ENCODE assay signal across 1 cellular context in the genomic region with DNA sequence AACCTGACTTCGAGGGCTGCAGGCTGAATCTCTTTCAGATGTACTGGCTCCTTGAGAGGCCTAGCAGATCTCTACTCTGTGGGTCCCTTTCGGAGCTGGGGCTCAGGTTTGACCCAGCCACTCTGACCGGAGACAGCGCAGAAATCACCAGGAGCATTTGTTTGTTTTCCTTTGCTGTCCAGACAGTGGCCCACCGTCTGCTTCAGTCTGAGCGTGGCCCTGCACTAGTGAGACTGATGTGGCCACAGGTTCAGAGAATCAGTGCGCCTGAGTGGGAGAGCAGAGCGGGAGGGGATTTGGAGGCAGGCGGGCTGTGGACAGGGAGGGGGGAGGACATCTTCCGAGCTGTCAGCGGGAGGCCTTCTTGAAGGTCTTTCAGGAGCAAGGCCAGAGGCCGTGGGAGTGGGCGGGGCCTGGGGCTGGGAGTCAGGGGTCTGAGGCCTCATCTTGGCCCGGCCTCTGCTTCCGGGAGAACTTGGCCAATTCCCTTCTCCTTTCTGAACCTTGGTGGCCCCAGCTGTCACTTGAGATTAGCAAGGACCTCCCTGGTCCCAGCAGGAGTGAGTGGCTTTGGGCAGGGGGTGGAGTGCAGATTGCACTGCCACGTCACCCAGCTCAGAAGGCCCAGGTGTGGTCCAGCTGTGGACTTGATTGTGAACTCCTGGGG.
TF ChIP-seq lines count a peak whose summit lies in the region.

No MANE protein-coding gene starts in this region.

TF ChIP-seq in K562, 482 proteins besides CTCF, POLR2A, EP300 and RAD21 (continued from another document and continues in another):
- TF ChIP-seq HDAC1 (IDR thresholded peaks at IDR 0.05) (peak in 1 of 2 experiments; percentile 79; a peak in 2 of 4 replicates), CREB1 (IDR thresholded peaks at IDR 0.05) (peak; percentile 78), CREB1 (CRISPR knock-in tag; IDR thresholded peaks at IDR 0.05) (peak; percentile 69), NR2F6 (CRISPR knock-in tag; IDR thresholded peaks at IDR 0.05) (no peak), EHMT2 (IDR thresholded peaks at IDR 0.05) (no peak), NCOA4 (IDR thresholded peaks at IDR 0.05; ENCODE audit: partially characterized antibody) (no peak), HNRNPLL (IDR thresholded peaks at IDR 0.05; ENCODE audit: low read depth, low read length, poor library complexity, severe bottlenecking) (no peak), ZNF124 (CRISPR knock-in tag; IDR thresholded peaks at IDR 0.05) (no peak), MTF1 (CRISPR knock-in tag; IDR thresholded peaks at IDR 0.05; ENCODE audit: borderline replicate concordance) (no peak), TAF9B (IDR thresholded peaks at IDR 0.05; ENCODE audit: partially characterized antibody) (no peak), ATF1 (CRISPR knock-in tag; IDR thresholded peaks at IDR 0.05) (no peak), ATF1 (tag; IDR thresholded peaks at IDR 0.05) (peak; percentile 75), NCOA1 (IDR thresholded peaks at IDR 0.05; ENCODE audit: low read depth) (peak; percentile 78; the same call in 1 of the 2 replicates), NFIC (IDR thresholded peaks at IDR 0.05) (peak; percentile 90), GABPA (tag; conservative IDR thresholded peaks at IDR 0.05; ENCODE audit: low read depth) (peak; percentile 30; the same call in 1 of the 2 replicates), ZNF217 (CRISPR knock-in tag; IDR thresholded peaks at IDR 0.05) (no peak), JUN (IDR thresholded peaks at IDR 0.05; ENCODE audit: borderline replicate concordance, low read depth, low read length) (0 out of 2 replicates have a peak, but pooled peaks have one; percentile 15), JUN (CRISPR knock-in tag; IDR thresholded peaks at IDR 0.05; ENCODE audit: borderline replicate concordance) (no peak), LEF1 (IDR thresholded peaks at IDR 0.05) (peak; percentile 47; the same call in 1 of the 2 replicates), HDAC2 (IDR thresholded peaks at IDR 0.05) (peak; percentile 72), ASH1L (IDR thresholded peaks at IDR 0.05; ENCODE audit: borderline replicate concordance, low read depth, partially characterized antibody) (no peak), RNF2 (IDR thresholded peaks at IDR 0.05) (peak; percentile 59; the same call in 1 of the 2 replicates), NR4A1 (CRISPR knock-in tag; IDR thresholded peaks at IDR 0.05) (no peak), NR4A1 (tag; IDR thresholded peaks at IDR 0.05) (no peak), DPF2 (IDR thresholded peaks at IDR 0.05) (peak; percentile 90), BACH1 (tag; IDR thresholded peaks at IDR 0.05) (no peak), POLR2AphosphoS2 (IDR thresholded peaks at IDR 0.05; ENCODE audit: low read length) (no peak), TCF3 (CRISPR knock-in tag; IDR thresholded peaks at IDR 0.05) (peak; percentile 94), KLF6 (CRISPR knock-in tag; IDR thresholded peaks at IDR 0.05; ENCODE audit: borderline replicate concordance) (no peak), EP400 (IDR thresholded peaks at IDR 0.05) (peak; percentile 80), MCM5 (IDR thresholded peaks at IDR 0.05; ENCODE audit: low read depth) (no peak), FOSL1 (tag; conservative IDR thresholded peaks at IDR 0.05) (peak; percentile 67), JUND (IDR thresholded peaks at IDR 0.05; ENCODE audit: borderline replicate concordance, low read depth, low read length) (peak; percentile 84), JUND (tag; IDR thresholded peaks at IDR 0.05; ENCODE audit: borderline replicate concordance, low read depth, low read length) (peak; percentile 71; the same call in 1 of the 3 replicates), ZNF197 (CRISPR knock-in tag; IDR thresholded peaks at IDR 0.05; ENCODE audit: low read depth) (no peak), RBFOX2 (IDR thresholded peaks at IDR 0.05; ENCODE audit: low read depth, low read length) (0 out of 2 replicates have a peak, but pooled peaks have one; percentile 38), DACH1 (IDR thresholded peaks at IDR 0.05; ENCODE audit: partially characterized antibody) (peak; percentile 88), NUFIP1 (IDR thresholded peaks at IDR 0.05; ENCODE audit: partially characterized antibody) (no peak), CBX3 (IDR thresholded peaks at IDR 0.05; ENCODE audit: borderline replicate concordance in 1 of 2, low read length in 2 of 2) (peak in 1 of 2 experiments; percentile 69; a peak in 1 of 3 replicates), CC2D1A (IDR thresholded peaks at IDR 0.05) (peak; percentile 71; the same call in 1 of the 2 replicates), STAT5B (CRISPR knock-in tag; IDR thresholded peaks at IDR 0.05) (no peak), TEAD4 (IDR thresholded peaks at IDR 0.05; ENCODE audit: low read length) (peak; percentile 94), TEAD4 (CRISPR knock-in tag; IDR thresholded peaks at IDR 0.05; ENCODE audit: borderline replicate concordance) (no peak), ZNF717 (CRISPR knock-in tag; IDR thresholded peaks at IDR 0.05) (no peak), PURB (CRISPR knock-in tag; IDR thresholded peaks at IDR 0.05; ENCODE audit: low read depth) (no peak), EGR1 (conservative IDR thresholded peaks at IDR 0.05) (peak; percentile 84), PRPF4 (IDR thresholded peaks at IDR 0.05; ENCODE audit: insufficient read depth, low read depth, low read length, poor library complexity, severe bottlenecking) (no peak), ZBTB8A (IDR thresholded peaks at IDR 0.05; ENCODE audit: partially characterized antibody) (no peak), GATA2 (CRISPR knock-in tag; IDR thresholded peaks at IDR 0.05) (peak; percentile 91), CHD1 (IDR thresholded peaks at IDR 0.05; ENCODE audit: low read length) (no peak), TBL1XR1 (IDR thresholded peaks at IDR 0.05; ENCODE audit: low read length in 2 of 2) (no peak), POLR2AphosphoS5 (IDR thresholded peaks at IDR 0.05; ENCODE audit: control insufficient read depth, insufficient read depth, low read depth, low read length) (peak; percentile 95), BMI1 (IDR thresholded peaks at IDR 0.05; ENCODE audit: low read length) (no peak)
- TF ChIP-seq, protein P1, sequence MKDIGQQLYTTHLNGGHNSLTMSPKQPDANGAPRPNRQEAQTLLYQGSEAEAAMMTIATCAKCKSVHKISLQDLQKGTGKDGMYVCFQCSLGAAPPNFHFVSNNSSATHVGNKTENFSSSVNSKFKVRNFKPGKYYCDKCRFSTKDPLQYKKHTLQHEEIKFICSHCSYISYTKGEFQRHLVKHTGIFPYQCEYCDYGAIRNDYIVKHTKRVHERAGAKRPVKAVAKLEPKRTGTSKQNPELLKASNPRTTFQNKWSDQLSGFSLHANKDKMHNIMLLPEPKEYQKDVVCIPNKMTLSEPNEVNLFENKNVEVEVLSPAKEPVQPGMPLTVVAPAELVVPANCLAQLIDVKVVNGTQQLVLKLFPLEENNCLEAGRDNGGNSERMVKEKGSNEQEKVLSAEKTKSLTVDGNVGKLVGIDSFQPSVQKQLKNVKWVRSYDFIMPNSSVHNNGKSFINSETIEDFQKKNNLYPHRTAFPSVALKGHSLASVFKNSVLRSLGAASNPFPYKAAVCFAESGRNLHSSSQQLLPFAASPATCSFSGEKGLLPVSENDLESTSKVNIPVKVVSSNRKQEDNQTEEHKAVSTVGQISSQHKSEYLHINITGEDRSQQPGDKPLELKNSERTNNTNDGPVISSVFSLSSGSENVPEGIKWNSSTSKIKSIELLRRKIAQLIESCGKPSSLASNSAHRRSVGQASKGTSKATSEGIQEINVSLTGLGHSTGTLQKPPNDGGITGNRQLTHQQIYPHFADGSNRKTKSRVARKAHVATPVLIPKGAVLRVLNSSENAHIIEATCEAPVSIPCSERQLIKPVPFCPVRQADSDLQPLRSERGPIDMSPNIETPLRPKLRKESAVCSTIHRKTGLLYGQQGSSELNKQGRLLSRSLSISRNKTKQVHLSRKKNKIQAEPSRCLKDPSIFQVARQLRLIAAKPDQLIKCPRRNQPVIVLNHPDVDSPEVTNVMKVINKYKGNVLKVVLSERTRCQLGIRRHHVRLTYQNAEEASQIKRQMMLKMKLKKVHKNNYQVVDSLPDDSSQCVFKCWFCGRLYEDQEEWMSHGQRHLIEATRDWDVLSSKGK (CRISPR knock-in tag; IDR thresholded peaks at IDR 0.05): no peak
- TF ChIP-seq, protein P2, sequence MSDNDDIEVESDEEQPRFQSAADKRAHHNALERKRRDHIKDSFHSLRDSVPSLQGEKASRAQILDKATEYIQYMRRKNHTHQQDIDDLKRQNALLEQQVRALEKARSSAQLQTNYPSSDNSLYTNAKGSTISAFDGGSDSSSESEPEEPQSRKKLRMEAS (CRISPR knock-in tag; IDR thresholded peaks at IDR 0.05): peak; percentile 78
- TF ChIP-seq, protein P3, sequence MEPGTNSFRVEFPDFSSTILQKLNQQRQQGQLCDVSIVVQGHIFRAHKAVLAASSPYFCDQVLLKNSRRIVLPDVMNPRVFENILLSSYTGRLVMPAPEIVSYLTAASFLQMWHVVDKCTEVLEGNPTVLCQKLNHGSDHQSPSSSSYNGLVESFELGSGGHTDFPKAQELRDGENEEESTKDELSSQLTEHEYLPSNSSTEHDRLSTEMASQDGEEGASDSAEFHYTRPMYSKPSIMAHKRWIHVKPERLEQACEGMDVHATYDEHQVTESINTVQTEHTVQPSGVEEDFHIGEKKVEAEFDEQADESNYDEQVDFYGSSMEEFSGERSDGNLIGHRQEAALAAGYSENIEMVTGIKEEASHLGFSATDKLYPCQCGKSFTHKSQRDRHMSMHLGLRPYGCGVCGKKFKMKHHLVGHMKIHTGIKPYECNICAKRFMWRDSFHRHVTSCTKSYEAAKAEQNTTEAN (CRISPR knock-in tag; IDR thresholded peaks at IDR 0.05): no peak
- TF ChIP-seq, protein P4, sequence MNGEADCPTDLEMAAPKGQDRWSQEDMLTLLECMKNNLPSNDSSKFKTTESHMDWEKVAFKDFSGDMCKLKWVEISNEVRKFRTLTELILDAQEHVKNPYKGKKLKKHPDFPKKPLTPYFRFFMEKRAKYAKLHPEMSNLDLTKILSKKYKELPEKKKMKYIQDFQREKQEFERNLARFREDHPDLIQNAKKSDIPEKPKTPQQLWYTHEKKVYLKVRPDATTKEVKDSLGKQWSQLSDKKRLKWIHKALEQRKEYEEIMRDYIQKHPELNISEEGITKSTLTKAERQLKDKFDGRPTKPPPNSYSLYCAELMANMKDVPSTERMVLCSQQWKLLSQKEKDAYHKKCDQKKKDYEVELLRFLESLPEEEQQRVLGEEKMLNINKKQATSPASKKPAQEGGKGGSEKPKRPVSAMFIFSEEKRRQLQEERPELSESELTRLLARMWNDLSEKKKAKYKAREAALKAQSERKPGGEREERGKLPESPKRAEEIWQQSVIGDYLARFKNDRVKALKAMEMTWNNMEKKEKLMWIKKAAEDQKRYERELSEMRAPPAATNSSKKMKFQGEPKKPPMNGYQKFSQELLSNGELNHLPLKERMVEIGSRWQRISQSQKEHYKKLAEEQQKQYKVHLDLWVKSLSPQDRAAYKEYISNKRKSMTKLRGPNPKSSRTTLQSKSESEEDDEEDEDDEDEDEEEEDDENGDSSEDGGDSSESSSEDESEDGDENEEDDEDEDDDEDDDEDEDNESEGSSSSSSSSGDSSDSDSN (IDR thresholded peaks at IDR 0.05; ENCODE audit: borderline replicate concordance in 1 of 2, low read depth in 2 of 2, low read length in 2 of 2): 0 out of 4 replicates have a peak, but pooled peaks of 1 of the 2 experiments have one; percentile 44
- TF ChIP-seq, protein P5, sequence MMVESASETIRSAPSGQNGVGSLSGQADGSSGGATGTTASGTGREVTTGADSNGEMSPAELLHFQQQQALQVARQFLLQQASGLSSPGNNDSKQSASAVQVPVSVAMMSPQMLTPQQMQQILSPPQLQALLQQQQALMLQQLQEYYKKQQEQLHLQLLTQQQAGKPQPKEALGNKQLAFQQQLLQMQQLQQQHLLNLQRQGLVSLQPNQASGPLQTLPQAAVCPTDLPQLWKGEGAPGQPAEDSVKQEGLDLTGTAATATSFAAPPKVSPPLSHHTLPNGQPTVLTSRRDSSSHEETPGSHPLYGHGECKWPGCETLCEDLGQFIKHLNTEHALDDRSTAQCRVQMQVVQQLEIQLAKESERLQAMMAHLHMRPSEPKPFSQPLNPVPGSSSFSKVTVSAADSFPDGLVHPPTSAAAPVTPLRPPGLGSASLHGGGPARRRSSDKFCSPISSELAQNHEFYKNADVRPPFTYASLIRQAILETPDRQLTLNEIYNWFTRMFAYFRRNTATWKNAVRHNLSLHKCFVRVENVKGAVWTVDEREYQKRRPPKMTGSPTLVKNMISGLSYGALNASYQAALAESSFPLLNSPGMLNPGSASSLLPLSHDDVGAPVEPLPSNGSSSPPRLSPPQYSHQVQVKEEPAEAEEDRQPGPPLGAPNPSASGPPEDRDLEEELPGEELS (CRISPR knock-in tag; IDR thresholded peaks at IDR 0.05; ENCODE audit: borderline replicate concordance): no peak
- TF ChIP-seq, protein P6, sequence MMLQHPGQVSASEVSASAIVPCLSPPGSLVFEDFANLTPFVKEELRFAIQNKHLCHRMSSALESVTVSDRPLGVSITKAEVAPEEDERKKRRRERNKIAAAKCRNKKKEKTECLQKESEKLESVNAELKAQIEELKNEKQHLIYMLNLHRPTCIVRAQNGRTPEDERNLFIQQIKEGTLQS (IDR thresholded peaks at IDR 0.05): peak; percentile 73
- TF ChIP-seq, protein P6 (CRISPR knock-in tag; conservative IDR thresholded peaks at IDR 0.05): no peak
- TF ChIP-seq, protein P7, sequence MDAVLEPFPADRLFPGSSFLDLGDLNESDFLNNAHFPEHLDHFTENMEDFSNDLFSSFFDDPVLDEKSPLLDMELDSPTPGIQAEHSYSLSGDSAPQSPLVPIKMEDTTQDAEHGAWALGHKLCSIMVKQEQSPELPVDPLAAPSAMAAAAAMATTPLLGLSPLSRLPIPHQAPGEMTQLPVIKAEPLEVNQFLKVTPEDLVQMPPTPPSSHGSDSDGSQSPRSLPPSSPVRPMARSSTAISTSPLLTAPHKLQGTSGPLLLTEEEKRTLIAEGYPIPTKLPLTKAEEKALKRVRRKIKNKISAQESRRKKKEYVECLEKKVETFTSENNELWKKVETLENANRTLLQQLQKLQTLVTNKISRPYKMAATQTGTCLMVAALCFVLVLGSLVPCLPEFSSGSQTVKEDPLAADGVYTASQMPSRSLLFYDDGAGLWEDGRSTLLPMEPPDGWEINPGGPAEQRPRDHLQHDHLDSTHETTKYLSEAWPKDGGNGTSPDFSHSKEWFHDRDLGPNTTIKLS (IDR thresholded peaks at IDR 0.05; ENCODE audit: borderline replicate concordance, low read depth): peak; percentile 98
- TF ChIP-seq, protein P8, sequence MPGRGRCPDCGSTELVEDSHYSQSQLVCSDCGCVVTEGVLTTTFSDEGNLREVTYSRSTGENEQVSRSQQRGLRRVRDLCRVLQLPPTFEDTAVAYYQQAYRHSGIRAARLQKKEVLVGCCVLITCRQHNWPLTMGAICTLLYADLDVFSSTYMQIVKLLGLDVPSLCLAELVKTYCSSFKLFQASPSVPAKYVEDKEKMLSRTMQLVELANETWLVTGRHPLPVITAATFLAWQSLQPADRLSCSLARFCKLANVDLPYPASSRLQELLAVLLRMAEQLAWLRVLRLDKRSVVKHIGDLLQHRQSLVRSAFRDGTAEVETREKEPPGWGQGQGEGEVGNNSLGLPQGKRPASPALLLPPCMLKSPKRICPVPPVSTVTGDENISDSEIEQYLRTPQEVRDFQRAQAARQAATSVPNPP (IDR thresholded peaks at IDR 0.05; ENCODE audit: borderline replicate concordance, insufficient read depth, insufficient read length): no peak
